Comparison of ENCODE assay signal across 18 cellular contexts in the genomic region with DNA sequence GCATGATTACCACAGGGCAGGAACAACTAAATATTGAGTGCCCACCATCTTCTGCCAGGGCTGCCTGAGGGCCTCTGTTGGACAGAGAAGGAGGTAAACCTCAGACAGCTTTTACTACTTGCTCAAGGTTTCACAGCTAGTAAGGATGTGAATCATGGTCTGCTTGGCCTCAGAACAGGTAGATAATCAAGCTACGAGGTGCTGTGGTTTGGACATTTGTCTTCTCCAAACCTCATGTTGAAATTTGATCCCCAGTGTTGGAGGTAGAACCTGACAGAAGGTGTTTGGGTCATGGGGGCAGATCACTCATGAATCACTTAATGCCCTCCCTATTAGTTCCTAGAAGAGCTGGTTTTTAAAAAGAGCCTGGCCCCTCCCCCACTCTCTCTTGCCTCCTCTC.
DNase-seq lines count a peak whose midpoint lies in the region; ATAC-seq and TF ChIP-seq lines count a peak whose summit lies in the region.
"Had no signal": no experiment of that assay in that cellular context is flagged by ENCODE, and none has a peak within 500 bp of the region (broad histone marks: within the 10 kb centered on the region; RNA-seq: fewer than 3 reads in every experiment).

No MANE protein-coding gene starts in this region.

- H3K9me3 Mint-ChIP-seq in stimulated activated effector memory CD8-positive, alpha-beta T cell treated with anti-CD3 and anti-CD28 coated beads, Interleukin-12 subunit alpha, Interleukin-12 subunit beta, amount 100 ng/mL, for 72 hours, result peaks cover 6% of the 10 kb centered on the region

- H3K27me3 ChIP-seq in PC-9 (ENCODE audit: insufficient read depth, low read depth), result no peaks in the 10 kb centered on the region
- H3K27me3 ChIP-seq in mesendoderm (ENCODE audit: insufficient read depth, low read length, poor library complexity), result no peaks in the 10 kb centered on the region
- H3K27me3 ChIP-seq in SK-N-SH (ENCODE audit: insufficient read depth), result no peaks in the 10 kb centered on the region; the same call in 1 of the 2 replicates
- H3K27me3 ChIP-seq: BE2C had no signal

- H3K4me1 ChIP-seq in PC-9 (replicated peaks; ENCODE audit: insufficient read depth) (peaks cover 24% of the 10 kb centered on the region), mesendoderm (ENCODE audit: control insufficient read depth, low read depth, low read length) (peaks cover 3% of the 10 kb centered on the region), SK-N-SH (ENCODE audit: control insufficient read depth in 1 of 2, insufficient read depth in 2 of 2, low read depth in 1 of 2, low read length in 1 of 2) (no peaks in the 10 kb centered on the region)
- H3K4me1 ChIP-seq: BE2C, HAP-1 had no signal

- no peak overlapping the region for H3K9ac ChIP-seq in mesendoderm (ENCODE audit: low read length)
- H3K9ac ChIP-seq in SK-N-SH, result no peak overlapping the region
- H3K9ac ChIP-seq: GM23248 had no signal

- H4K8ac ChIP-seq in mesendoderm (ENCODE audit: low read depth, low read length), result no peak overlapping the region

- BruUV-seq in PC-9 (replicated peaks; lab: Mats Ljungman, UMichigan), result no TSS peak

- H2BK5ac ChIP-seq in mesendoderm (ENCODE audit: low read length), result no peak overlapping the region

- H2AFZ ChIP-seq in PC-9 (no peak overlapping the region), SK-N-SH (ENCODE audit: low read depth) (no peak overlapping the region)
- H2AFZ ChIP-seq: GM23248 had no signal

- no peak overlapping the region for H2BK15ac ChIP-seq in mesendoderm (replicated peaks; ENCODE audit: low read depth)

- no peak overlapping the region for H2BK120ac ChIP-seq in mesendoderm (ENCODE audit: low read depth, low read length)

- no peak overlapping the region for H3K4me3 Mint-ChIP-seq in stimulated activated effector memory CD8-positive, alpha-beta T cell treated with anti-CD3 and anti-CD28 coated beads, Interleukin-12 subunit alpha, Interleukin-12 subunit beta, amount 100 ng/mL, for 72 hours

- no peaks in the 10 kb centered on the region for H4K20me1 ChIP-seq in PC-9 (ENCODE audit: insufficient read depth)
- no peaks in the 10 kb centered on the region for H4K20me1 ChIP-seq in SK-N-SH (ENCODE audit: insufficient read depth)

- CTCF ChIA-PET in PC-9 (lab: Charles Lee) (interaction anchor here (0.5 to 0.6 kb wide), 2 partner anchors 414 to 1220 kb away, joined by 5 to 11 read pairs; no protein-coding TSS in a partner anchor), SK-N-SH (lab: Yijun Ruan, JAX) (interaction anchor here (0.6 kb wide), 1 partner anchor 11 kb away, joined by 3 read pairs; no protein-coding TSS in a partner anchor)

- no peaks in the 10 kb centered on the region for H3K79me2 ChIP-seq in PC-9 (ENCODE audit: low read depth)
- H3K79me2 ChIP-seq in mesendoderm (ENCODE audit: control insufficient read depth, insufficient read depth, low read length), result no peaks in the 10 kb centered on the region
- no peaks in the 10 kb centered on the region for H3K79me2 ChIP-seq in SK-N-SH (ENCODE audit: insufficient read depth)

- H3K23ac ChIP-seq in mesendoderm (ENCODE audit: low read length), result no peak overlapping the region

- no peak overlapping the region for H3K4ac ChIP-seq in mesendoderm (ENCODE audit: low read depth, low read length)

- H3K4me1 Mint-ChIP-seq in stimulated activated effector memory CD8-positive, alpha-beta T cell treated with anti-CD3 and anti-CD28 coated beads, Interleukin-12 subunit alpha, Interleukin-12 subunit beta, amount 100 ng/mL, for 72 hours, result no peaks in the 10 kb centered on the region

- H3K4me2 ChIP-seq in PC-9 (peak overlapping the region; percentile 26; the same call in 1 of the 2 replicates), mesendoderm (ENCODE audit: low read length) (no peak overlapping the region), SK-N-SH (no peak overlapping the region)

- no peaks in the 10 kb centered on the region for H3K36me3 Mint-ChIP-seq in stimulated activated effector memory CD8-positive, alpha-beta T cell treated with anti-CD3 and anti-CD28 coated beads, Interleukin-12 subunit alpha, Interleukin-12 subunit beta, amount 100 ng/mL, for 72 hours

- H3K27ac ChIP-seq in PC-9 (peak overlapping the region; percentile 6; the same call in 1 of the 2 replicates), mesendoderm (ENCODE audit: low read depth, low read length) (no peak overlapping the region), SK-N-SH (ENCODE audit: low read depth in 2 of 2, low read length in 1 of 2) (no peak overlapping the region)
- H3K27ac ChIP-seq: GM23248 had no signal

- intact Hi-C loops in PC-9 (cut with micrococcal nuclease; ENCODE audit: unreplicated experiment), result loop anchor here (5.0 kb wide), 1 partner anchor 51 kb away; no protein-coding TSS in a partner anchor

- H2AK5ac ChIP-seq in mesendoderm (ENCODE audit: low read length), result no peak overlapping the region

- no peaks in the 10 kb centered on the region for H3K79me1 ChIP-seq in mesendoderm (ENCODE audit: low read length)

- H3F3A ChIP-seq in PC-9 (ENCODE audit: insufficient read depth, low read depth), result peaks cover 9% of the 10 kb centered on the region; the same call in 1 of the 2 replicates
- H3F3A ChIP-seq in SK-N-SH (replicated peaks; ENCODE audit: insufficient read depth), result no peaks in the 10 kb centered on the region

- no peak for TF ChIP-seq CTCF in PC-9 (conservative IDR thresholded peaks at IDR 0.05)
- no peak for TF ChIP-seq CTCF in epithelial cell of esophagus (IDR thresholded peaks at IDR 0.05; ENCODE audit: insufficient read depth, low read depth, low read length, missing control alignments)
- TF ChIP-seq CTCF in SK-N-SH (IDR thresholded peaks at IDR 0.05), result no peak

- no peak for ATAC-seq in stimulated activated effector memory CD8-positive, alpha-beta T cell treated with anti-CD3 and anti-CD28 coated beads, Interleukin-12 subunit alpha, Interleukin-12 subunit beta, amount 100 ng/mL, for 72 hours
- ATAC-seq in HG03432 (IDR thresholded peaks at IDR 0.05; ENCODE audit: unreplicated experiment), result no peak
- ATAC-seq: Panc1 had no signal

- no CpG with 5 or more reads among the region's 1 CpG for WGBS in mesendoderm (ENCODE audit: extremely low coverage, insufficient coverage, low lambda C conversion rate)
- 0% methylated on average over 1 of the region's 1 CpG for WGBS in SK-N-SH (ENCODE audit: low lambda C conversion rate)

- H4K5ac ChIP-seq in mesendoderm (ENCODE audit: low read length), result no peak overlapping the region

- DNase-seq in HT1080 (ENCODE audit: low read depth), result peak; percentile 13
- DNase-seq in PC-9, result peak; percentile 43 to 74
- DNase-seq in epithelial cell of esophagus (ENCODE audit: low read depth), result peak; percentile 33
- peak; percentile 32 for DNase-seq in mesendoderm
- no peak for DNase-seq in stimulated activated effector memory CD8-positive, alpha-beta T cell treated with anti-CD3 and anti-CD28 coated beads, Interleukin-12 subunit alpha, Interleukin-12 subunit beta, amount 100 ng/mL, for 72 hours (ENCODE audit: low spot score in 2 of 2)
- DNase-seq in SK-N-SH, result no peak
- DNase-seq in NCI-H524 (lab: John Stamatoyannopoulos, UW), result no peak
- DNase-seq: BE2C, GM23248, KG1, NCI-H1105, NCI-H146, NCI-H2029, NCI-H345, NCI-H524 treated with DMSO at 0.1 percent for 48 hours had no signal

- TF ChIP-seq EP300 in SK-N-SH (IDR thresholded peaks at IDR 0.05; ENCODE audit: borderline replicate concordance in 1 of 2, low read depth in 1 of 2, low read length in 1 of 2), result no peak

- H3K18ac ChIP-seq in mesendoderm (ENCODE audit: low read length), result no peak overlapping the region

- no peak overlapping the region for H3K56ac ChIP-seq in mesendoderm (ENCODE audit: low read length)

- H3K36me3 ChIP-seq in PC-9 (ENCODE audit: low read depth) (no peaks in the 10 kb centered on the region), mesendoderm (ENCODE audit: control insufficient read depth, insufficient read depth, low read length) (no peaks in the 10 kb centered on the region), SK-N-SH (replicated peaks in 1 of 2; ENCODE audit: control insufficient read depth in 1 of 2, insufficient read depth in 2 of 2, low read length in 1 of 2) (no peaks in the 10 kb centered on the region)
- H3K36me3 ChIP-seq: BE2C, HAP-1 had no signal

- H3K9me2 ChIP-seq in PC-9 (ENCODE audit: insufficient read depth) (no peaks in the 10 kb centered on the region; the same call in 1 of the 2 replicates), SK-N-SH (no peaks in the 10 kb centered on the region)

- H3K4me3 ChIP-seq in PC-9, result no peak overlapping the region
- no peak overlapping the region for H3K4me3 ChIP-seq in epithelial cell of esophagus (ENCODE audit: low read length)
- H3K4me3 ChIP-seq in mesendoderm (ENCODE audit: low read length), result no peak overlapping the region
- H3K4me3 ChIP-seq in SK-N-SH (ENCODE audit: low read depth in 2 of 2, low read length in 1 of 2), result no peak overlapping the region
- H3K4me3 ChIP-seq: GM23248, HAP-1 had no signal

- no peak for TF ChIP-seq RAD21 in SK-N-SH (IDR thresholded peaks at IDR 0.05; ENCODE audit: low read length)

- no peak overlapping the region for H3K27ac Mint-ChIP-seq in stimulated activated effector memory CD8-positive, alpha-beta T cell treated with anti-CD3 and anti-CD28 coated beads, Interleukin-12 subunit alpha, Interleukin-12 subunit beta, amount 100 ng/mL, for 72 hours

- POLR2A ChIA-PET in PC-9 (lab: Charles Lee; ENCODE audit: unreplicated experiment) (interaction anchor here (0.6 to 0.7 kb wide), 2 partner anchors 63 to 436 kb away, joined by 3 to 4 read pairs; no protein-coding TSS in a partner anchor), SK-N-SH (lab: Yijun Ruan, JAX) (no interaction called here)

- H3K9me3 ChIP-seq in PC-9 (ENCODE audit: insufficient read depth, low read depth), result no peaks in the 10 kb centered on the region
- no peaks in the 10 kb centered on the region; the same call in 1 of the 2 replicates for H3K9me3 ChIP-seq in SK-N-SH
- H3K9me3 ChIP-seq: BE2C, HAP-1 had no signal

TF ChIP-seq in SK-N-SH, 30 proteins besides CTCF, POLR2A, EP300 and RAD21:
- TF ChIP-seq, protein P1, sequence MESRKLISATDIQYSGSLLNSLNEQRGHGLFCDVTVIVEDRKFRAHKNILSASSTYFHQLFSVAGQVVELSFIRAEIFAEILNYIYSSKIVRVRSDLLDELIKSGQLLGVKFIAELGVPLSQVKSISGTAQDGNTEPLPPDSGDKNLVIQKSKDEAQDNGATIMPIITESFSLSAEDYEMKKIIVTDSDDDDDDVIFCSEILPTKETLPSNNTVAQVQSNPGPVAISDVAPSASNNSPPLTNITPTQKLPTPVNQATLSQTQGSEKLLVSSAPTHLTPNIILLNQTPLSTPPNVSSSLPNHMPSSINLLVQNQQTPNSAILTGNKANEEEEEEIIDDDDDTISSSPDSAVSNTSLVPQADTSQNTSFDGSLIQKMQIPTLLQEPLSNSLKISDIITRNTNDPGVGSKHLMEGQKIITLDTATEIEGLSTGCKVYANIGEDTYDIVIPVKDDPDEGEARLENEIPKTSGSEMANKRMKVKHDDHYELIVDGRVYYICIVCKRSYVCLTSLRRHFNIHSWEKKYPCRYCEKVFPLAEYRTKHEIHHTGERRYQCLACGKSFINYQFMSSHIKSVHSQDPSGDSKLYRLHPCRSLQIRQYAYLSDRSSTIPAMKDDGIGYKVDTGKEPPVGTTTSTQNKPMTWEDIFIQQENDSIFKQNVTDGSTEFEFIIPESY (IDR thresholded peaks at IDR 0.05; ENCODE audit: borderline replicate concordance, low read depth), result no peak
- TF ChIP-seq SIN3A (IDR thresholded peaks at IDR 0.05; ENCODE audit: borderline replicate concordance, low read depth, low read length), result no peak
- no peak for TF ChIP-seq SMC3 (IDR thresholded peaks at IDR 0.05; ENCODE audit: low read depth, low read length)

Comparison
In these comparisons a context has a peak if more than half of its experiments do, and no peak if none do; other contexts are left out.
1. DNase-seq: peak in HT1080 (single experiment), PC-9 (2 of 2), epithelial cell of esophagus (single experiment) and mesendoderm (single experiment); none in stimulated activated effector memory CD8-positive, alpha-beta T cell treated with anti-CD3 and anti-CD28 coated beads, Interleukin-12 subunit alpha, Interleukin-12 subunit beta, amount 100 ng/mL, for 72 hours (0 of 2), SK-N-SH (single experiment) and NCI-H524 (0 of 2).